In the genomic region with DNA sequence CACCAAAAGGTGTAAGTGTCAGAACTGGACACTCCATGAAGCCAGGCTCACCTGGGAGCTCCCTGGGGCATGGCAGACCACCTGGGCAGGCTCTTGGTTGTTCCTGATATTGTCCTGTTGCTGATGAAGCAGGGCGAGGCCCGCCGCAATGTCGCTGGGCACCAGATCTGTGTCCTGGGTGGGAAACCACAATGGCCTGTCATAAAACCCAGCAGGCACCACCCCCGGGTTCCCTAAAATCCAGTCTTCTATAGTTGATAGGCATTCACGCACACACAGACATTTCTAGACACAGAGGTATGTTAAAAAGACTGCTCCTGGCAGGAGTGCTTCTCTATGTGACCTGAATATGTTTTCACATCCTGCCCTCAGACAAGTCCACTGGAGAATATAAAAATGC, we compare ENCODE assay signal across 22 cellular contexts. TPM values are rescaled to one million over a fixed set of nuclear protein-coding genes. Genes with fewer than 3 reads are reported as not detected.
DNase-seq lines count a peak whose midpoint lies in the region; ATAC-seq and TF ChIP-seq lines count a peak whose summit lies in the region.
"Had no signal": no experiment of that assay in that cellular context is flagged by ENCODE, and none has a peak within 500 bp of the region (broad histone marks: within the 10 kb centered on the region; RNA-seq: fewer than 3 reads in every experiment).

No MANE protein-coding gene starts in this region.

- intact Hi-C loops in HCT116 (cut with micrococcal nuclease), result no loop called here

- RAD21 ChIA-PET in HCT116 (lab: Charles Lee; ENCODE audit: low non-redundant PET in 1 of 2, low total read pairs in 2 of 2, uncharacterized antibody in 2 of 2, unreplicated experiment in 2 of 2), result no interaction called here

- H3K9me3 ChIP-seq in BLaER1 (no peaks in the 10 kb centered on the region), HCT116 (ENCODE audit: control insufficient read depth in 1 of 2, insufficient read depth in 1 of 2, low read depth in 1 of 2, low read length in 2 of 2) (no peaks in the 10 kb centered on the region)
- H3K9me3 ChIP-seq: Caco-2, Peyer's patch had no signal

- H3K4me1 Mint-ChIP-seq in chondrocyte (ENCODE audit: low read depth), result peaks cover 43% of the 10 kb centered on the region

- no peaks in the 10 kb centered on the region for H3K27me3 ChIP-seq in BLaER1
- no peaks in the 10 kb centered on the region for H3K27me3 ChIP-seq in HCT116 (ENCODE audit: insufficient read depth, low read length)
- H3K27me3 ChIP-seq: Peyer's patch had no signal

- H3K9me2 ChIP-seq in HCT116 (ENCODE audit: insufficient read depth), result no peaks in the 10 kb centered on the region

- H3K4me3 ChIP-seq in BLaER1, result no peak overlapping the region
- no peak overlapping the region for H3K4me3 ChIP-seq in HCT116 (replicated peaks in 1 of 2; ENCODE audit: low read depth in 1 of 2, low read length in 2 of 2)
- H3K4me3 ChIP-seq: GM23338, Peyer's patch had no signal

- H3K27me3 Mint-ChIP-seq in chondrocyte (ENCODE audit: low read depth), result no peaks in the 10 kb centered on the region
- H3K27me3 Mint-ChIP-seq: CD4-positive, alpha-beta memory T cell had no signal

- H4K20me1 ChIP-seq in BLaER1 (peaks cover 60% of the 10 kb centered on the region), HCT116 (ENCODE audit: insufficient read depth) (peaks cover 6% of the 10 kb centered on the region; the same call in 1 of the 2 replicates)

- H3K4me3 Mint-ChIP-seq in chondrocyte (ENCODE audit: unreplicated experiment), result no peak overlapping the region
- H3K4me3 Mint-ChIP-seq: CD4-positive, alpha-beta memory T cell; GM23338 had no signal

- peaks cover 73% of the 10 kb centered on the region for H3K79me2 ChIP-seq in HCT116 (ENCODE audit: insufficient read depth, low read length)

- H2AFZ ChIP-seq in HCT116 (ENCODE audit: low read depth, low read length, poor library complexity, severe bottlenecking), result no peak overlapping the region
- H2AFZ ChIP-seq: GM23338 had no signal

- ATAC-seq in HCT116 (no peak), HG02610 (IDR thresholded peaks at IDR 0.05; ENCODE audit: unreplicated experiment) (no peak), GM18907 (IDR thresholded peaks at IDR 0.05; ENCODE audit: unreplicated experiment) (no peak)
- ATAC-seq: GM23338 had no signal

- TF ChIP-seq RAD21 in HCT116 (IDR thresholded peaks at IDR 0.05; ENCODE audit: low read depth), result no peak

- TF ChIP-seq CTCF in HCT116 (IDR thresholded peaks at IDR 0.05 in 2 of 3, conservative IDR thresholded peaks at IDR 0.05 in 1 of 3; ENCODE audit: borderline replicate concordance in 1 of 3, insufficient read depth in 1 of 3, low read depth in 2 of 3, low read length in 2 of 3) (no peak), chondrocyte (IDR thresholded peaks at IDR 0.05) (no peak)

- H3K9ac ChIP-seq in BLaER1 (peak overlapping the region; percentile 4; the same call in 1 of the 2 replicates), HCT116 (ENCODE audit: low read length) (no peak overlapping the region)

- DNase-seq in HCT116 (ENCODE audit: low read depth, low spot score) (no peak), MV-4-11 (lab: John Stamatoyannopoulos, UW) (peak; percentile 37), chondrocyte (ENCODE audit: low spot score) (no peak), T-helper 9 cell (no peak), activated gamma-delta T cell (lab: John Stamatoyannopoulos, UW) (no peak)
- DNase-seq: Caco-2; CD4-positive, alpha-beta memory T cell; DMS 273 treated with DMSO at 0.1 percent for 48 hours; DMS79 treated with DMSO at 0.1 percent for 48 hours; HCEC 1CT; KG1; NCI-H1048; NCI-H1417 treated with DMSO at 0.1 percent for 48 hours; NCI-H187; NCI-H446; NCI-H526; Peyer's patch; Right ventricle myocardium superior had no signal

- H3K4me2 ChIP-seq in BLaER1, result no peak overlapping the region
- H3K4me2 ChIP-seq in HCT116 (ENCODE audit: low read length), result peak overlapping the region; percentile 58
- H3K4me2 ChIP-seq: GM23338 had no signal

- TF ChIP-seq POLR2A in HCT116 (IDR thresholded peaks at IDR 0.05; ENCODE audit: borderline replicate concordance, extremely low read depth, insufficient read depth, insufficient read length), result no peak

- peaks cover 14% of the 10 kb centered on the region for H3K36me3 Mint-ChIP-seq in chondrocyte (ENCODE audit: low read depth)

- BruUV-seq in HCT116 (replicated peaks; lab: Mats Ljungman, UMichigan), result no TSS peak

- H3K36me3 ChIP-seq in BLaER1 (peaks cover 76% of the 10 kb centered on the region), HCT116 (ENCODE audit: control insufficient read depth in 1 of 2, insufficient read depth in 2 of 2, low read length in 2 of 2) (peaks cover 11 to 42% of the 10 kb centered on the region in 2 experiments)

- no peaks in the 10 kb centered on the region for H3K9me3 Mint-ChIP-seq in chondrocyte (ENCODE audit: low read depth)
- H3K9me3 Mint-ChIP-seq: CD4-positive, alpha-beta memory T cell; GM23338 had no signal

- peak overlapping the region; percentile 80 for H3K27ac Mint-ChIP-seq in chondrocyte (ENCODE audit: unreplicated experiment)
- H3K27ac Mint-ChIP-seq: GM23338 had no signal

- H3K4me1 ChIP-seq in BLaER1 (peaks cover 64% of the 10 kb centered on the region), HCT116 (ENCODE audit: control insufficient read depth in 1 of 2, insufficient read depth in 2 of 2, low read length in 2 of 2) (peaks cover 36 to 60% of the 10 kb centered on the region in 2 experiments)
- H3K4me1 ChIP-seq: Caco-2 had no signal

- CTCF ChIA-PET in HCT116 (lab: Charles Lee), result no interaction called here

- H3K27ac ChIP-seq in BLaER1, result 0 out of 2 replicates have a peak overlapping the region, but pooled peaks have one; percentile 35
- peak overlapping the region; percentile 20; the same call in 1 of the 2 replicates for H3K27ac ChIP-seq in HCT116 (ENCODE audit: low read depth, low read length)

- POLR2A ChIA-PET in HCT116 (lab: Charles Lee), result no interaction called here

TF ChIP-seq in HCT116, 20 proteins besides CTCF, POLR2A, EP300 and RAD21:
- no peak for TF ChIP-seq YY1 (IDR thresholded peaks at IDR 0.05; ENCODE audit: extremely low read depth, insufficient replicate concordance, low read depth, low read length)
- no peak for TF ChIP-seq EGR1 (IDR thresholded peaks at IDR 0.05; ENCODE audit: low read depth)
- no peak for TF ChIP-seq SP1 (IDR thresholded peaks at IDR 0.05; ENCODE audit: low read depth)
- TF ChIP-seq JUND (IDR thresholded peaks at IDR 0.05), result no peak
- TF ChIP-seq, protein P1, sequence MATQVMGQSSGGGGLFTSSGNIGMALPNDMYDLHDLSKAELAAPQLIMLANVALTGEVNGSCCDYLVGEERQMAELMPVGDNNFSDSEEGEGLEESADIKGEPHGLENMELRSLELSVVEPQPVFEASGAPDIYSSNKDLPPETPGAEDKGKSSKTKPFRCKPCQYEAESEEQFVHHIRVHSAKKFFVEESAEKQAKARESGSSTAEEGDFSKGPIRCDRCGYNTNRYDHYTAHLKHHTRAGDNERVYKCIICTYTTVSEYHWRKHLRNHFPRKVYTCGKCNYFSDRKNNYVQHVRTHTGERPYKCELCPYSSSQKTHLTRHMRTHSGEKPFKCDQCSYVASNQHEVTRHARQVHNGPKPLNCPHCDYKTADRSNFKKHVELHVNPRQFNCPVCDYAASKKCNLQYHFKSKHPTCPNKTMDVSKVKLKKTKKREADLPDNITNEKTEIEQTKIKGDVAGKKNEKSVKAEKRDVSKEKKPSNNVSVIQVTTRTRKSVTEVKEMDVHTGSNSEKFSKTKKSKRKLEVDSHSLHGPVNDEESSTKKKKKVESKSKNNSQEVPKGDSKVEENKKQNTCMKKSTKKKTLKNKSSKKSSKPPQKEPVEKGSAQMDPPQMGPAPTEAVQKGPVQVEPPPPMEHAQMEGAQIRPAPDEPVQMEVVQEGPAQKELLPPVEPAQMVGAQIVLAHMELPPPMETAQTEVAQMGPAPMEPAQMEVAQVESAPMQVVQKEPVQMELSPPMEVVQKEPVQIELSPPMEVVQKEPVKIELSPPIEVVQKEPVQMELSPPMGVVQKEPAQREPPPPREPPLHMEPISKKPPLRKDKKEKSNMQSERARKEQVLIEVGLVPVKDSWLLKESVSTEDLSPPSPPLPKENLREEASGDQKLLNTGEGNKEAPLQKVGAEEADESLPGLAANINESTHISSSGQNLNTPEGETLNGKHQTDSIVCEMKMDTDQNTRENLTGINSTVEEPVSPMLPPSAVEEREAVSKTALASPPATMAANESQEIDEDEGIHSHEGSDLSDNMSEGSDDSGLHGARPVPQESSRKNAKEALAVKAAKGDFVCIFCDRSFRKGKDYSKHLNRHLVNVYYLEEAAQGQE (IDR thresholded peaks at IDR 0.05; ENCODE audit: low read depth), result no peak
- no peak for TF ChIP-seq TCF7L2 (IDR thresholded peaks at IDR 0.05; ENCODE audit: borderline replicate concordance, extremely low read depth, insufficient read depth, insufficient read length)
- TF ChIP-seq FOSL1 (IDR thresholded peaks at IDR 0.05; ENCODE audit: low read depth), result no peak
- no peak for TF ChIP-seq CEBPB (IDR thresholded peaks at IDR 0.05; ENCODE audit: low read depth)
- no peak for TF ChIP-seq SRF (IDR thresholded peaks at IDR 0.05; ENCODE audit: low read depth)
- no peak for TF ChIP-seq POLR2AphosphoS5 (IDR thresholded peaks at IDR 0.05; ENCODE audit: low read depth, low read length)
- TF ChIP-seq CBX3 (IDR thresholded peaks at IDR 0.05; ENCODE audit: low read depth), result no peak
- no peak for TF ChIP-seq SIN3A (IDR thresholded peaks at IDR 0.05; ENCODE audit: low read depth)
- TF ChIP-seq EZH2phosphoT487 (IDR thresholded peaks at IDR 0.05; ENCODE audit: borderline replicate concordance), result no peak

RNA-seq across cellular contexts. Expression of a gene that starts 15.0 kb away (rescaled TPM):
- total RNA-seq in HCT116 (2021; ENCODE audit: unreplicated experiment) (30.2 TPM), chondrocyte (23.9 to 30.5 TPM (median 30.0 TPM) in 3 replicates)
- 17.1 and 18.3 TPM in 2 replicates for polyA plus RNA-seq in HCT116 (2012)

RNA-seq across cellular contexts. Expression of a gene that starts 51.2 kb away (rescaled TPM):
- total RNA-seq in HCT116 (2021; ENCODE audit: unreplicated experiment) (123 TPM), chondrocyte (303 to 382 TPM (median 312 TPM) in 3 replicates)
- 50.1 and 55.0 TPM in 2 replicates for polyA plus RNA-seq in HCT116 (2012)

RNA-seq across cellular contexts. Expression of a gene that starts 58.5 kb away (rescaled TPM):
- total RNA-seq in HCT116 (2021; ENCODE audit: unreplicated experiment) (269 TPM), chondrocyte (224 to 293 TPM (median 282 TPM) in 3 replicates)
- 312 and 339 TPM in 2 replicates for polyA plus RNA-seq in HCT116 (2012)
